ENCODE assay signal across 18 cellular contexts in genomic region chr17:58300336-58300735, GRCh38. TPM values are rescaled to one million over a fixed set of nuclear protein-coding genes. Genes with fewer than 3 reads are reported as not detected.
A peak's percentile ranks its signal among the peaks of the same experiment; 100 is the strongest.
DNase-seq lines count a peak whose midpoint lies in the region; ATAC-seq, FAIRE-seq and TF ChIP-seq lines count a peak whose summit lies in the region.
"Had no signal": no experiment of that assay in that cellular context is flagged by ENCODE, and none has a peak within 500 bp of the region (broad histone marks: within the 10 kb centered on the region; RNA-seq: fewer than 3 reads in every experiment).

No MANE protein-coding gene starts in this region.

- H3K36me3 ChIP-seq in kidney (ENCODE audit: control insufficient read depth in 1 of 2, insufficient read depth in 2 of 2, low read length in 2 of 2) (no peaks in the 10 kb centered on the region), right lobe of liver (no peaks in the 10 kb centered on the region)

- H3K4me1 Mint-ChIP-seq in activated CD8-positive, alpha-beta memory T cell treated with anti-CD3 and anti-CD28 coated beads, Interleukin-2, amount 10 ng/mL, durations not matched to agents 7 days and 5 days = peaks cover 2% of the 10 kb centered on the region

- H3K4me1 ChIP-seq in kidney (ENCODE audit: control insufficient read depth in 1 of 2, insufficient read depth in 1 of 2, low read depth in 1 of 2, low read length in 2 of 2) (no peaks in the 10 kb centered on the region), right lobe of liver (no peaks in the 10 kb centered on the region)

- FAIRE-seq in kidney (lab: Jason Lieb, UNC) (no peak), urothelium cell line (lab: Jason Lieb, UNC) (peak; percentile 23)
- FAIRE-seq: A204.1, GM12878 had no signal

- no peak for TF ChIP-seq POLR2A in right lobe of liver (IDR thresholded peaks at IDR 0.05)

- peaks cover 16% of the 10 kb centered on the region for H3K27me3 Mint-ChIP-seq in activated CD8-positive, alpha-beta memory T cell treated with anti-CD3 and anti-CD28 coated beads, Interleukin-2, amount 10 ng/mL, durations not matched to agents 7 days and 5 days

- CTCF ChIA-PET in activated CD8-positive, alpha-beta memory T cell treated with anti-CD3 and anti-CD28 coated beads, Interleukin-2, amount 10 ng/mL, durations not matched to agents 7 days and 5 days (lab: Charles Lee) = interaction anchor here (1.0 kb wide), 1 partner anchor 117 kb away, joined by 3 read pairs; the partner anchor contains the start of gene RNF43

- H3K27me3 ChIP-seq in right lobe of liver = no peaks in the 10 kb centered on the region

- no peak overlapping the region for H3K4me3 Mint-ChIP-seq in activated CD8-positive, alpha-beta memory T cell treated with anti-CD3 and anti-CD28 coated beads, Interleukin-2, amount 10 ng/mL, durations not matched to agents 7 days and 5 days
- H3K4me3 Mint-ChIP-seq: H9 had no signal

- H3K9me3 ChIP-seq in kidney (ENCODE audit: control insufficient read depth in 1 of 2, low read length in 2 of 2) (no peaks in the 10 kb centered on the region), right lobe of liver (no peaks in the 10 kb centered on the region)

- H3K27ac Mint-ChIP-seq in activated CD8-positive, alpha-beta memory T cell treated with anti-CD3 and anti-CD28 coated beads, Interleukin-2, amount 10 ng/mL, durations not matched to agents 7 days and 5 days = no peak overlapping the region
- H3K27ac Mint-ChIP-seq: H9 had no signal

- H3K9ac ChIP-seq in kidney (ENCODE audit: low read length in 2 of 2) = no peak overlapping the region

- H3K9me3 Mint-ChIP-seq in activated CD8-positive, alpha-beta memory T cell treated with anti-CD3 and anti-CD28 coated beads, Interleukin-2, amount 10 ng/mL, durations not matched to agents 7 days and 5 days (ENCODE audit: low read depth) = no peaks in the 10 kb centered on the region
- H3K9me3 Mint-ChIP-seq: H9 had no signal

- H3K4me3 ChIP-seq in kidney (ENCODE audit: low read length in 2 of 2) = no peak overlapping the region
- no peak overlapping the region for H3K4me3 ChIP-seq in right lobe of liver
- H3K4me3 ChIP-seq: GM12878 had no signal

- ATAC-seq in Right ventricle myocardium inferior = no peak
- ATAC-seq in left ventricle myocardium superior = no peak
- no peak for ATAC-seq in activated CD8-positive, alpha-beta memory T cell treated with anti-CD3 and anti-CD28 coated beads, Interleukin-2, amount 10 ng/mL, durations not matched to agents 7 days and 5 days
- ATAC-seq in right lobe of liver = no peak
- ATAC-seq: GM12878, PC-3 had no signal

- no peak overlapping the region for H3K27ac ChIP-seq in kidney (ENCODE audit: low read depth in 2 of 2, low read length in 2 of 2)
- H3K27ac ChIP-seq in right lobe of liver = no peak overlapping the region
- H3K27ac ChIP-seq: C4-2B had no signal

- intact Hi-C loops in Right ventricle myocardium inferior (cut with DNase I) (no loop called here), left ventricle myocardium superior (cut with micrococcal nuclease) (no loop called here), kidney (cut with DNase I) (loop anchor here (10.0 kb wide), 1 partner anchor 144 kb away; no protein-coding TSS in a partner anchor), right lobe of liver (cut with DNase I) (loop anchor here in 1 of 2 donors (5.0 kb wide), 1 partner anchor 147 kb away; no protein-coding TSS in a partner anchor)

- H3K36me3 Mint-ChIP-seq in activated CD8-positive, alpha-beta memory T cell treated with anti-CD3 and anti-CD28 coated beads, Interleukin-2, amount 10 ng/mL, durations not matched to agents 7 days and 5 days = no peaks in the 10 kb centered on the region

- WGBS in right lobe of liver (ENCODE audit: insufficient coverage, low coverage, low lambda C conversion rate, missing lambda C conversion rate) = 63% methylated on average over 5 of the region's 6 CpGs

- DNase-seq in Right ventricle myocardium inferior (ENCODE audit: missing footprints) (peak; percentile 45), left ventricle myocardium superior (no peak), kidney (peak; percentile 29), urothelium cell line (ENCODE audit: low spot score) (no peak), right lobe of liver (no peak), C1 segment of cervical spinal cord (lab: John Stamatoyannopoulos, UW) (no peak), COLO829 (ENCODE audit: low spot score) (no peak)
- DNase-seq in activated CD8-positive, alpha-beta memory T cell treated with anti-CD3 and anti-CD28 coated beads, Interleukin-2, amount 10 ng/mL, durations not matched to agents 7 days and 5 days = peak; percentile 14
- DNase-seq: H9, NCI-H1436, NCI-H2081, NCI-H526, PC-3 had no signal

- TF ChIP-seq CTCF in kidney (IDR thresholded peaks at IDR 0.05; ENCODE audit: borderline replicate concordance, extremely low read depth, insufficient read depth) (no peak), right lobe of liver (IDR thresholded peaks at IDR 0.05) (no peak)

RNA-seq across cellular contexts. Expression of gene MPO, which starts 19.6 kb away (rescaled TPM):
- total RNA-seq in Right ventricle myocardium inferior (0.08 TPM), left ventricle myocardium superior (0.42 TPM), kidney (0.47 TPM), right lobe of liver (1 to 10 TPM in 2 of 6 experiments, under 1 TPM in 2, not detected in 2; 0.26 to 4.2 (median 1.9) TPM)
- under 1 TPM in 1 of 2 experiments, not detected in 1; 0.09 TPM for total RNA-seq in activated CD8-positive, alpha-beta memory T cell treated with anti-CD3 and anti-CD28 coated beads, Interleukin-2, amount 10 ng/mL, durations not matched to agents 7 days and 5 days
- polyA plus RNA-seq in kidney (ENCODE audit: insufficient read depth, low read depth, low replicate concordance) = not detected
- total RNA-seq: G401, H9, HT-29, PC-3 had no signal

RNA-seq across cellular contexts. Expression of gene TSPOAP1, which starts 28.3 kb away (rescaled TPM):
- total RNA-seq in Right ventricle myocardium inferior = 12.1 TPM
- total RNA-seq in left ventricle myocardium superior = 18.8 TPM
- 10 to 100 TPM; 25.6 to 66.3 TPM for total RNA-seq in activated CD8-positive, alpha-beta memory T cell treated with anti-CD3 and anti-CD28 coated beads, Interleukin-2, amount 10 ng/mL, durations not matched to agents 7 days and 5 days
- 30.6 TPM for total RNA-seq in kidney
- 12.5 TPM for polyA plus RNA-seq in kidney (ENCODE audit: insufficient read depth, low read depth, low replicate concordance)
- 1 to 10 TPM in 5 of 6 experiments, under 1 TPM in 1; 0.87 to 8.3 (median 3.8) TPM for total RNA-seq in right lobe of liver
- total RNA-seq: G401 had no signal

RNA-seq across cellular contexts. Expression of gene SUPT4H1, which starts 51.7 kb away (rescaled TPM):
- total RNA-seq in Right ventricle myocardium inferior (58.2 TPM), left ventricle myocardium superior (62.2 TPM), kidney (60.5 TPM), right lobe of liver (10 to 100 TPM; 24.8 to 50.9 (median 37.0) TPM)
- total RNA-seq in activated CD8-positive, alpha-beta memory T cell treated with anti-CD3 and anti-CD28 coated beads, Interleukin-2, amount 10 ng/mL, durations not matched to agents 7 days and 5 days = 100 to 1,000 TPM in 1 of 2 experiments, 10 to 100 TPM in 1; 63.3 to 127 TPM
- 129 TPM for polyA plus RNA-seq in kidney (ENCODE audit: insufficient read depth, low read depth, low replicate concordance)

Comparison
In these comparisons a context has a peak if more than half of its experiments do, and no peak if none do; other contexts are left out.
1. DNase-seq: peak in Right ventricle myocardium inferior (single experiment), activated CD8-positive, alpha-beta memory T cell treated with anti-CD3 and anti-CD28 coated beads, Interleukin-2, amount 10 ng/mL, durations not matched to agents 7 days and 5 days (single experiment) and kidney (single experiment); none in left ventricle myocardium superior (single experiment), urothelium cell line (single experiment), right lobe of liver (0 of 3), C1 segment of cervical spinal cord (0 of 14) and COLO829 (single experiment).